Comparison of ENCODE assay signal across 1 cellular context in genomic region chr9:125153712-125154367, GRCh38.
TF ChIP-seq lines count a peak whose summit lies in the region.

No MANE protein-coding gene starts in this region.

TF ChIP-seq in GM12878, 131 proteins besides CTCF, POLR2A, EP300 and RAD21:
- TF ChIP-seq YBX1 (IDR thresholded peaks at IDR 0.05) (no peak), ZBTB11 (CRISPR knock-in tag; IDR thresholded peaks at IDR 0.05) (no peak), SREBF1 (IDR thresholded peaks at IDR 0.05; ENCODE audit: low read length) (no peak), STAT1 (conservative IDR thresholded peaks at IDR 0.05) (no peak), TAF1 (IDR thresholded peaks at IDR 0.05; ENCODE audit: borderline replicate concordance, low read depth, low read length) (no peak)
- TF ChIP-seq, protein P1, sequence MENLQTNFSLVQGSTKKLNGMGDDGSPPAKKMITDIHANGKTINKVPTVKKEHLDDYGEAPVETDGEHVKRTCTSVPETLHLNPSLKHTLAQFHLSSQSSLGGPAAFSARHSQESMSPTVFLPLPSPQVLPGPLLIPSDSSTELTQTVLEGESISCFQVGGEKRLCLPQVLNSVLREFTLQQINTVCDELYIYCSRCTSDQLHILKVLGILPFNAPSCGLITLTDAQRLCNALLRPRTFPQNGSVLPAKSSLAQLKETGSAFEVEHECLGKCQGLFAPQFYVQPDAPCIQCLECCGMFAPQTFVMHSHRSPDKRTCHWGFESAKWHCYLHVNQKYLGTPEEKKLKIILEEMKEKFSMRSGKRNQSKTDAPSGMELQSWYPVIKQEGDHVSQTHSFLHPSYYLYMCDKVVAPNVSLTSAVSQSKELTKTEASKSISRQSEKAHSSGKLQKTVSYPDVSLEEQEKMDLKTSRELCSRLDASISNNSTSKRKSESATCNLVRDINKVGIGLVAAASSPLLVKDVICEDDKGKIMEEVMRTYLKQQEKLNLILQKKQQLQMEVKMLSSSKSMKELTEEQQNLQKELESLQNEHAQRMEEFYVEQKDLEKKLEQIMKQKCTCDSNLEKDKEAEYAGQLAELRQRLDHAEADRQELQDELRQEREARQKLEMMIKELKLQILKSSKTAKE (IDR thresholded peaks at IDR 0.05; ENCODE audit: low read depth, poor library complexity, severe bottlenecking), result no peak
